In genomic region chr1:76291737-76292136, GRCh38 we compare ENCODE assay signal across 19 cellular contexts.
"Had no signal": no experiment of that assay in that cellular context is flagged by ENCODE, and none has a peak within 500 bp of the region (broad histone marks: within the 10 kb centered on the region; RNA-seq: fewer than 3 reads in every experiment).

No MANE protein-coding gene starts in this region.

- H3K27me3 Mint-ChIP-seq: effector memory CD8-positive, alpha-beta T cell; natural killer cell treated with Interleukin-12 subunit alpha and Interleukin-12 subunit beta and Interleukin-15 and Interleukin-18, amount 100 ng/mL, for 72 hours; stimulated activated naive B cell treated with anti-CD40 and anti-IgM and Interleukin-4, amounts not matched to agents 10 μg/mL and 1 μg/mL and 100 μg/mL, for 72 hours had no signal

- H3K27me3 ChIP-seq: breast epithelium, gastroesophageal sphincter, thyroid gland had no signal

- H3K36me3 ChIP-seq: breast epithelium, gastroesophageal sphincter, thyroid gland had no signal

- ATAC-seq: gastroesophageal sphincter; left ventricle myocardium superior; natural killer cell treated with Interleukin-12 subunit alpha and Interleukin-12 subunit beta and Interleukin-15 and Interleukin-18, amount 100 ng/mL, for 72 hours had no signal

- H3K27ac Mint-ChIP-seq: activated CD8-positive, alpha-beta memory T cell treated with anti-CD3 and anti-CD28 coated beads, Interleukin-2, amount 10 ng/mL, durations not matched to agents 7 days and 5 days; activated naive CD8-positive, alpha-beta T cell treated with anti-CD3 and anti-CD28 coated beads, Interleukin-2, amount 10 ng/mL, durations not matched to agents 7 days and 5 days; memory B cell; natural killer cell treated with Interleukin-12 subunit alpha and Interleukin-12 subunit beta and Interleukin-15 and Interleukin-18, amount 100 ng/mL, for 72 hours; stimulated activated naive B cell treated with anti-CD40 and anti-IgM and Interleukin-4, amounts not matched to agents 10 μg/mL and 1 μg/mL and 100 μg/mL, for 72 hours had no signal

- H3K4me3 ChIP-seq: breast epithelium, gastroesophageal sphincter, skin epidermis, thyroid gland had no signal

- H3K9me3 Mint-ChIP-seq: activated naive CD8-positive, alpha-beta T cell treated with anti-CD3 and anti-CD28 coated beads, Interleukin-2, amount 10 ng/mL, durations not matched to agents 7 days and 5 days; effector memory CD8-positive, alpha-beta T cell; memory B cell; natural killer cell treated with Interleukin-12 subunit alpha and Interleukin-12 subunit beta and Interleukin-15 and Interleukin-18, amount 100 ng/mL, for 72 hours had no signal

- DNase-seq: activated CD4-positive, alpha-beta T cell treated with anti-CD3 and anti-CD28 coated beads, Interleukin-2, amount 50 U/mL, for 48 hours; activated CD8-positive, alpha-beta memory T cell treated with anti-CD3 and anti-CD28 coated beads, Interleukin-2, amount 10 ng/mL, durations not matched to agents 7 days and 5 days; activated naive CD8-positive, alpha-beta T cell treated with anti-CD3 and anti-CD28 coated beads, Interleukin-2, amount 10 ng/mL, durations not matched to agents 7 days and 5 days; activated T-cell treated with anti-CD3 and anti-CD28 coated beads, Interleukin-2, amount 50 U/mL, for 1 hour; aorta; dermis blood vessel endothelial cell; effector memory CD8-positive, alpha-beta T cell; left ventricle myocardium superior; stimulated activated CD4-positive, alpha-beta T cell treated with anti-CD3 and anti-CD28 coated beads, Interleukin-15, amount 100 ng/mL, for 24 hours; stimulated activated CD4-positive, alpha-beta T cell treated with anti-CD3 and anti-CD28 coated beads, Interleukin-4, amount 100 ng/mL, for 1 hour; thyroid gland had no signal

- H3K4me3 Mint-ChIP-seq: activated CD8-positive, alpha-beta memory T cell treated with anti-CD3 and anti-CD28 coated beads, Interleukin-2, amount 10 ng/mL, durations not matched to agents 7 days and 5 days; activated naive CD8-positive, alpha-beta T cell treated with anti-CD3 and anti-CD28 coated beads, Interleukin-2, amount 10 ng/mL, durations not matched to agents 7 days and 5 days; effector memory CD8-positive, alpha-beta T cell; memory B cell; natural killer cell treated with Interleukin-12 subunit alpha and Interleukin-12 subunit beta and Interleukin-15 and Interleukin-18, amount 100 ng/mL, for 72 hours; stimulated activated naive B cell treated with anti-CD40 and anti-IgM and Interleukin-4, amounts not matched to agents 10 μg/mL and 1 μg/mL and 100 μg/mL, for 72 hours had no signal

- H3K27ac ChIP-seq: breast epithelium, epithelial cell of prostate, gastroesophageal sphincter, skin epidermis, thyroid gland, VCaP had no signal

- H3K4me1 ChIP-seq: breast epithelium, gastroesophageal sphincter had no signal

- H3K9me3 ChIP-seq: breast epithelium, gastroesophageal sphincter, thyroid gland had no signal
